Comparison of ENCODE assay signal across 1 cellular context in the genomic region with DNA sequence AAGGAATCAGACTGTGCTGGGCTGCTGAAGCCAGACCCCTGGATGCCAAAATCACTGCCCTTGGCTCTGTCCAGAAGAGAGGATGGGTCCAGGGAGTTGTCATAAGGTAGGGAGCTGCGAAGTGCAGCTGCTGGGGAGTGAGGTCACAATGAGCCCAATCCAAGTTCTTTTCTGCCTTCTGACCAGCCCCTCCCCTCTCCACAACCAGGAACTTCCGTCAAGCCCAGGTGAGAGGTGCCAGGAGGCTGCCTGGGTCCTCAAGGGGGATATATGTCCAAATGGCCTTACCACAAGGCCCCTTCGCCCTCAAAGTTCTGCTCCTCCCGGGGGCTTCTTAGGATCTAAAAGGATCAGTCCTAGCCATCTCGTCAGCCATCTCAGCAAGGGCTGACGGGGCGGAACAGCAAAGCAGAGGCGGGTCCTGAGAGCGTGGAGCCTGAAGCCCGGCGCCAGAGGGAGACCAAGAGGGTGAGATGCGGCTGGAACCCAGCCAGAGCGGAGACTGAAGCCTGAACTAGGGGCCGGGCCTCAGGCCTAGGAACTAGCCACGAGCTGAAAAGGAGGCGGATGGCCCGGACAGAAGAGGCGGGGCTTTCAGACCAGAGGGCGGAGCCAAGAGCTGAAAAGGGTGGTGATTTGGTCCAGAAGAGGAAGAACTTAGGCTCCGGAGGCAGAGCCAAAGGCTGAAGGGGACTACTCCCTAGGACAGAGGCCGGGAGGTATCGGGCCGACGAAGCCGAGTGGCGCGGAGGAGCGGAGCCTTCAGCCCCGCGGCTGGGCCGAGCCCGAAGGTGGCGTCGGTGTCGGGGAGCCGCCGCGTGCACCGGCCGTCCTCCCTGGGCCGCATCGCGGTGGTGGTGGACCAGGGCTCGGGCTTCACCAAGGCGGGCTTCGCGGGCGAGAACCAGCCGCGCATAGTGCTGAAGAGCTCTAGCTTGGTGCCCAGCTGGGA.
TF ChIP-seq lines count a peak whose summit lies in the region.

A gene (plus strand): TSS at position 651 of the 952 bp plus-strand sequence. CDS start 555 bp downstream, outside the sequence.

TF ChIP-seq in liver, 16 proteins besides CTCF, POLR2A, EP300 and RAD21 (continued from another document):
- TF ChIP-seq, protein P1, sequence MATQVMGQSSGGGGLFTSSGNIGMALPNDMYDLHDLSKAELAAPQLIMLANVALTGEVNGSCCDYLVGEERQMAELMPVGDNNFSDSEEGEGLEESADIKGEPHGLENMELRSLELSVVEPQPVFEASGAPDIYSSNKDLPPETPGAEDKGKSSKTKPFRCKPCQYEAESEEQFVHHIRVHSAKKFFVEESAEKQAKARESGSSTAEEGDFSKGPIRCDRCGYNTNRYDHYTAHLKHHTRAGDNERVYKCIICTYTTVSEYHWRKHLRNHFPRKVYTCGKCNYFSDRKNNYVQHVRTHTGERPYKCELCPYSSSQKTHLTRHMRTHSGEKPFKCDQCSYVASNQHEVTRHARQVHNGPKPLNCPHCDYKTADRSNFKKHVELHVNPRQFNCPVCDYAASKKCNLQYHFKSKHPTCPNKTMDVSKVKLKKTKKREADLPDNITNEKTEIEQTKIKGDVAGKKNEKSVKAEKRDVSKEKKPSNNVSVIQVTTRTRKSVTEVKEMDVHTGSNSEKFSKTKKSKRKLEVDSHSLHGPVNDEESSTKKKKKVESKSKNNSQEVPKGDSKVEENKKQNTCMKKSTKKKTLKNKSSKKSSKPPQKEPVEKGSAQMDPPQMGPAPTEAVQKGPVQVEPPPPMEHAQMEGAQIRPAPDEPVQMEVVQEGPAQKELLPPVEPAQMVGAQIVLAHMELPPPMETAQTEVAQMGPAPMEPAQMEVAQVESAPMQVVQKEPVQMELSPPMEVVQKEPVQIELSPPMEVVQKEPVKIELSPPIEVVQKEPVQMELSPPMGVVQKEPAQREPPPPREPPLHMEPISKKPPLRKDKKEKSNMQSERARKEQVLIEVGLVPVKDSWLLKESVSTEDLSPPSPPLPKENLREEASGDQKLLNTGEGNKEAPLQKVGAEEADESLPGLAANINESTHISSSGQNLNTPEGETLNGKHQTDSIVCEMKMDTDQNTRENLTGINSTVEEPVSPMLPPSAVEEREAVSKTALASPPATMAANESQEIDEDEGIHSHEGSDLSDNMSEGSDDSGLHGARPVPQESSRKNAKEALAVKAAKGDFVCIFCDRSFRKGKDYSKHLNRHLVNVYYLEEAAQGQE (IDR thresholded peaks at IDR 0.05) = peak; percentile 52
- TF ChIP-seq, protein P2, sequence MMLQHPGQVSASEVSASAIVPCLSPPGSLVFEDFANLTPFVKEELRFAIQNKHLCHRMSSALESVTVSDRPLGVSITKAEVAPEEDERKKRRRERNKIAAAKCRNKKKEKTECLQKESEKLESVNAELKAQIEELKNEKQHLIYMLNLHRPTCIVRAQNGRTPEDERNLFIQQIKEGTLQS (IDR thresholded peaks at IDR 0.05) = no peak
- peak; percentile 11 for TF ChIP-seq FOXA1 (IDR thresholded peaks at IDR 0.05)
TF ChIP-seq in liver: peak in this region for 8.
